Comparison of ENCODE assay signal across 8 cellular contexts in genomic region chrX:49308604-49309269, GRCh38. TPM values are rescaled to one million over a fixed set of nuclear protein-coding genes. Genes with fewer than 3 reads are reported as not detected.
DNase-seq lines count a peak whose midpoint lies in the region; ATAC-seq and TF ChIP-seq lines count a peak whose summit lies in the region.

No MANE protein-coding gene starts in this region.

- peak overlapping the region in 15 of 21 experiments; percentile 40 to 83 (median 73) for H3K27ac ChIP-seq in skin epidermis

- no peaks in the 10 kb centered on the region for H3K36me3 ChIP-seq in BE2C

- ATAC-seq in HG02798 (IDR thresholded peaks at IDR 0.05; ENCODE audit: poor library complexity, unreplicated experiment) (peak; percentile 37), left cardiac atrium (peak; percentile 56 to 85)

- DNase-seq in activated CD4-positive, alpha-beta T cell treated with anti-CD3 and anti-CD28 coated beads, Interleukin-2, amount 50 U/mL, for 1 hour = peak; percentile 7
- DNase-seq in left cardiac atrium (peak; percentile 33), BE2C (no peak), NCI-H524 treated with DMSO at 0.1 percent for 48 hours (lab: John Stamatoyannopoulos, UW) (no peak), GM19240 (ENCODE audit: insufficient read length, low spot score) (no peak), NCI-H526 (lab: John Stamatoyannopoulos, UW) (no peak)

- H3K4me1 ChIP-seq in BE2C = no peaks in the 10 kb centered on the region

- H3K4me3 ChIP-seq in skin epidermis (peak overlapping the region in 5 of 7 experiments; percentile 9 to 27 (median 12)), BE2C (ENCODE audit: low read depth, low read length) (no peak overlapping the region)

- intact Hi-C loops in left cardiac atrium (cut with DNase I) = no loop called here

- H3K27me3 ChIP-seq in BE2C = no peaks in the 10 kb centered on the region

- H3K9me3 ChIP-seq in BE2C = no peaks in the 10 kb centered on the region

- no peak for TF ChIP-seq CTCF in BE2C (IDR thresholded peaks at IDR 0.05; ENCODE audit: low read depth, low read length)

RNA-seq across cellular contexts. Expression of gene GAGE10, which starts 5.3 kb away (rescaled TPM):
- total RNA-seq in left cardiac atrium = not detected
- not detected for polyA plus RNA-seq in BE2C (2012; ENCODE audit: insufficient read depth, insufficient read length, low read depth)

RNA-seq across cellular contexts. Expression of gene GAGE12J, which starts 13.1 kb away (rescaled TPM):
- total RNA-seq in left cardiac atrium = not detected
- polyA plus RNA-seq in BE2C (2012; ENCODE audit: insufficient read depth, insufficient read length, low read depth) = not detected

RNA-seq across cellular contexts. Expression of gene GAGE13, which starts 22.6 kb away (rescaled TPM):
- total RNA-seq in left cardiac atrium = not detected
- not detected for polyA plus RNA-seq in BE2C (2012; ENCODE audit: insufficient read depth, insufficient read length, low read depth)

RNA-seq across cellular contexts. Expression of gene PPP1R3F, which starts 39.1 kb away (rescaled TPM):
- total RNA-seq in left cardiac atrium = 10 to 100 TPM; 17.5 to 22.5 TPM
- polyA plus RNA-seq in BE2C (2012; ENCODE audit: insufficient read depth, insufficient read length, low read depth) = 3.6 TPM

RNA-seq across cellular contexts. Expression of gene FOXP3, which starts 44.2 kb away (rescaled TPM):
- total RNA-seq in left cardiac atrium = not detected
- polyA plus RNA-seq in BE2C (2012; ENCODE audit: insufficient read depth, insufficient read length, low read depth) = 1.1 TPM

Comparison
In these comparisons a context has a peak if more than half of its experiments do, and no peak if none do; other contexts are left out.
1. DNase-seq: peak in activated CD4-positive, alpha-beta T cell treated with anti-CD3 and anti-CD28 coated beads, Interleukin-2, amount 50 U/mL, for 1 hour (single experiment) and left cardiac atrium (single experiment); none in BE2C (single experiment), NCI-H524 treated with DMSO at 0.1 percent for 48 hours (single experiment), GM19240 (single experiment) and NCI-H526 (0 of 2).